In genomic region chr19:18751571-18751970, GRCh38 we compare ENCODE assay signal across 36 cellular contexts. TPM values are rescaled to one million over a fixed set of nuclear protein-coding genes. Genes with fewer than 3 reads are reported as not detected.
"Had no signal": no experiment of that assay in that cellular context is flagged by ENCODE, and none has a peak within 500 bp of the region (broad histone marks: within the 10 kb centered on the region; RNA-seq: fewer than 3 reads in every experiment).

No MANE protein-coding gene starts in this region.

- H3K27me3 Mint-ChIP-seq: activated CD4-positive, alpha-beta memory T cell treated with anti-CD3 and anti-CD28 coated beads for 36 hours; activated CD4-positive, alpha-beta T cell treated with anti-CD3 and anti-CD28 coated beads for 36 hours; activated CD4-positive, alpha-beta T cell treated with anti-CD3 and anti-CD28 coated beads, Interleukin-2, amount 10 ng/mL, durations not matched to agents 24 days and 14 days; activated CD8-positive, alpha-beta memory T cell treated with anti-CD3 and anti-CD28 coated beads, Interleukin-2, amount 10 ng/mL, durations not matched to agents 7 days and 5 days; activated naive CD4-positive, alpha-beta T cell treated with anti-CD3 and anti-CD28 coated beads, Interleukin-2, amount 10 ng/mL, durations not matched to agents 7 days and 5 days; activated naive CD8-positive, alpha-beta T cell treated with anti-CD3 and anti-CD28 coated beads, Interleukin-2, amount 10 ng/mL, durations not matched to agents 7 days and 5 days; brain; effector memory CD8-positive, alpha-beta T cell; T-helper 17 cell had no signal

- ATAC-seq: activated CD4-positive, alpha-beta T cell treated with anti-CD3 and anti-CD28 coated beads for 36 hours; activated CD8-positive, alpha-beta memory T cell treated with anti-CD3 and anti-CD28 coated beads, Interleukin-2, amount 10 ng/mL, durations not matched to agents 7 days and 5 days; activated CD8-positive, alpha-beta T cell treated with anti-CD3 and anti-CD28 coated beads, Interleukin-2, amount 10 ng/mL, durations not matched to agents 7 days and 5 days; activated naive CD4-positive, alpha-beta T cell treated with anti-CD3 and anti-CD28 coated beads, Interleukin-2, amount 50 U/mL, for 72 hours; effector memory CD8-positive, alpha-beta T cell; esophagus mucosa; T-helper 17 cell had no signal

- H3K4me1 ChIP-seq: ascending aorta, breast epithelium had no signal

- H3K9me3 Mint-ChIP-seq: activated CD4-positive, alpha-beta memory T cell treated with anti-CD3 and anti-CD28 coated beads for 36 hours; activated CD4-positive, alpha-beta T cell treated with anti-CD3 and anti-CD28 coated beads, Interleukin-2, amount 10 ng/mL, durations not matched to agents 24 days and 14 days; activated naive CD4-positive, alpha-beta T cell treated with anti-CD3 and anti-CD28 coated beads, Interleukin-2, amount 10 ng/mL, durations not matched to agents 7 days and 5 days; activated naive CD4-positive, alpha-beta T cell treated with anti-CD3 and anti-CD28 coated beads, Interleukin-2, amount 50 U/mL, for 72 hours; activated naive CD8-positive, alpha-beta T cell treated with anti-CD3 and anti-CD28 coated beads, Interleukin-2, amount 10 ng/mL, durations not matched to agents 7 days and 5 days; brain; effector memory CD8-positive, alpha-beta T cell; T-helper 2 cell treated with Interferon-gamma antibody and Interleukin-4, amounts not matched to agents 5 μg/mL and 100 μg/mL, for 36 hours had no signal

- H3K27ac Mint-ChIP-seq: activated CD4-positive, alpha-beta memory T cell treated with anti-CD3 and anti-CD28 coated beads for 36 hours; activated CD4-positive, alpha-beta T cell treated with anti-CD3 and anti-CD28 coated beads for 36 hours; activated CD4-positive, alpha-beta T cell treated with anti-CD3 and anti-CD28 coated beads, Interleukin-2, amount 10 ng/mL, durations not matched to agents 24 days and 14 days; activated CD8-positive, alpha-beta memory T cell treated with anti-CD3 and anti-CD28 coated beads, Interleukin-2, amount 10 ng/mL, durations not matched to agents 7 days and 5 days; activated CD8-positive, alpha-beta T cell treated with anti-CD3 and anti-CD28 coated beads, Interleukin-2, amount 10 ng/mL, durations not matched to agents 7 days and 5 days; activated naive CD4-positive, alpha-beta T cell treated with anti-CD3 and anti-CD28 coated beads, Interleukin-2, amount 10 ng/mL, durations not matched to agents 7 days and 5 days; activated naive CD4-positive, alpha-beta T cell treated with anti-CD3 and anti-CD28 coated beads, Interleukin-2, amount 50 U/mL, for 72 hours; activated naive CD8-positive, alpha-beta T cell treated with anti-CD3 and anti-CD28 coated beads, Interleukin-2, amount 10 ng/mL, durations not matched to agents 7 days and 5 days; effector memory CD8-positive, alpha-beta T cell; T-helper 17 cell; T-helper 2 cell treated with Interferon-gamma antibody and Interleukin-4, amounts not matched to agents 5 μg/mL and 100 μg/mL, for 36 hours had no signal

- H3K36me3 Mint-ChIP-seq: activated naive CD4-positive, alpha-beta T cell treated with anti-CD3 and anti-CD28 coated beads, Interleukin-2, amount 10 ng/mL, durations not matched to agents 7 days and 5 days; activated naive CD4-positive, alpha-beta T cell treated with anti-CD3 and anti-CD28 coated beads, Interleukin-2, amount 50 U/mL, for 72 hours; activated naive CD8-positive, alpha-beta T cell treated with anti-CD3 and anti-CD28 coated beads, Interleukin-2, amount 10 ng/mL, durations not matched to agents 7 days and 5 days had no signal

- H3K27me3 ChIP-seq: ascending aorta, breast epithelium, cardiac muscle cell had no signal

- H3K4me3 Mint-ChIP-seq: activated CD4-positive, alpha-beta memory T cell treated with anti-CD3 and anti-CD28 coated beads for 36 hours; activated CD4-positive, alpha-beta T cell treated with anti-CD3 and anti-CD28 coated beads for 36 hours; activated CD4-positive, alpha-beta T cell treated with anti-CD3 and anti-CD28 coated beads, Interleukin-2, amount 10 ng/mL, durations not matched to agents 24 days and 14 days; activated CD8-positive, alpha-beta memory T cell treated with anti-CD3 and anti-CD28 coated beads, Interleukin-2, amount 10 ng/mL, durations not matched to agents 7 days and 5 days; activated CD8-positive, alpha-beta T cell treated with anti-CD3 and anti-CD28 coated beads, Interleukin-2, amount 10 ng/mL, durations not matched to agents 7 days and 5 days; activated naive CD4-positive, alpha-beta T cell treated with anti-CD3 and anti-CD28 coated beads, Interleukin-2, amount 10 ng/mL, durations not matched to agents 7 days and 5 days; activated naive CD8-positive, alpha-beta T cell treated with anti-CD3 and anti-CD28 coated beads, Interleukin-2, amount 10 ng/mL, durations not matched to agents 7 days and 5 days; brain; effector memory CD8-positive, alpha-beta T cell; T-helper 17 cell; T-helper 2 cell treated with Interferon-gamma antibody and Interleukin-4, amounts not matched to agents 5 μg/mL and 100 μg/mL, for 36 hours had no signal

- H3K27ac ChIP-seq: ascending aorta, breast epithelium, cardiac muscle cell, coronary artery, WERI-Rb-1 had no signal

- H3K4me1 Mint-ChIP-seq: activated CD4-positive, alpha-beta T cell treated with anti-CD3 and anti-CD28 coated beads for 36 hours; activated CD4-positive, alpha-beta T cell treated with anti-CD3 and anti-CD28 coated beads, Interleukin-2, amount 10 ng/mL, durations not matched to agents 24 days and 14 days; activated CD8-positive, alpha-beta memory T cell treated with anti-CD3 and anti-CD28 coated beads, Interleukin-2, amount 10 ng/mL, durations not matched to agents 7 days and 5 days; activated naive CD4-positive, alpha-beta T cell treated with anti-CD3 and anti-CD28 coated beads, Interleukin-2, amount 10 ng/mL, durations not matched to agents 7 days and 5 days; activated naive CD8-positive, alpha-beta T cell treated with anti-CD3 and anti-CD28 coated beads, Interleukin-2, amount 10 ng/mL, durations not matched to agents 7 days and 5 days had no signal

- H3K36me3 ChIP-seq: breast epithelium had no signal

- H3K4me3 ChIP-seq: ascending aorta, breast epithelium, cardiac muscle cell, coronary artery had no signal

- H3K9me3 ChIP-seq: ascending aorta, breast epithelium had no signal

- DNase-seq: activated CD4-positive, alpha-beta memory T cell treated with anti-CD3 and anti-CD28 coated beads for 36 hours; activated CD4-positive, alpha-beta T cell treated with anti-CD3 and anti-CD28 coated beads for 36 hours; activated CD4-positive, alpha-beta T cell treated with anti-CD3 and anti-CD28 coated beads, Interleukin-2, amount 10 ng/mL, durations not matched to agents 24 days and 14 days; activated CD4-positive, CD25-positive, alpha-beta regulatory T cell; activated CD4-positive, CD25-positive, alpha-beta regulatory T cell treated with anti-CD3 and anti-CD28 coated beads, Interleukin-2, amount 50 U/mL, for 72 hours; activated CD8-positive, alpha-beta memory T cell treated with anti-CD3 and anti-CD28 coated beads, Interleukin-2, amount 10 ng/mL, durations not matched to agents 7 days and 5 days; activated CD8-positive, alpha-beta memory T cell treated with anti-CD3 and anti-CD28 coated beads, Interleukin-2, amount 50 U/mL, for 4 hours; activated CD8-positive, alpha-beta T cell treated with anti-CD3 and anti-CD28 coated beads, Interleukin-2, amount 10 ng/mL, durations not matched to agents 7 days and 5 days; activated gamma-delta T cell; activated naive CD4-positive, alpha-beta T cell; activated naive CD4-positive, alpha-beta T cell treated with anti-CD3 and anti-CD28 coated beads, Interleukin-2, amount 10 ng/mL, durations not matched to agents 7 days and 5 days; activated naive CD8-positive, alpha-beta T cell treated with anti-CD3 and anti-CD28 coated beads, Interleukin-2, amount 10 ng/mL, durations not matched to agents 7 days and 5 days; activated T-cell treated with anti-CD3 and anti-CD28 coated beads, Interleukin-2, amount 50 U/mL, for 1 hour; activated T-cell treated with anti-CD3 and anti-CD28 coated beads, Interleukin-2, amount 50 U/mL, for 48 hours; central memory CD4-positive, alpha-beta T cell; cerebellar nuclear complex; dermis blood vessel endothelial cell; effector CD4-positive, alpha-beta T cell; effector memory CD8-positive, alpha-beta T cell; foreskin fibroblast; head of caudate nucleus; T-helper 1 cell; T-helper 17 cell; T1000; WERI-Rb-1 had no signal

RNA-seq across cellular contexts. Expression of gene COMP, which starts 39.5 kb away (rescaled TPM):
- total RNA-seq: activated CD4-positive, alpha-beta memory T cell treated with anti-CD3 and anti-CD28 coated beads for 36 hours; activated CD4-positive, alpha-beta T cell treated with anti-CD3 and anti-CD28 coated beads for 36 hours; activated CD4-positive, alpha-beta T cell treated with anti-CD3 and anti-CD28 coated beads, Interleukin-2, amount 10 ng/mL, durations not matched to agents 24 days and 14 days; activated CD8-positive, alpha-beta memory T cell treated with anti-CD3 and anti-CD28 coated beads for 36 hours; activated CD8-positive, alpha-beta memory T cell treated with anti-CD3 and anti-CD28 coated beads, Interleukin-2, amount 10 ng/mL, durations not matched to agents 7 days and 5 days; activated CD8-positive, alpha-beta T cell treated with anti-CD3 and anti-CD28 coated beads, Interleukin-2, amount 10 ng/mL, durations not matched to agents 7 days and 5 days; activated naive CD4-positive, alpha-beta T cell treated with anti-CD3 and anti-CD28 coated beads, Interleukin-2, amount 50 U/mL, for 72 hours; activated naive CD8-positive, alpha-beta T cell treated with anti-CD3 and anti-CD28 coated beads, Interleukin-2, amount 10 ng/mL, durations not matched to agents 7 days and 5 days; dermis blood vessel endothelial cell; epithelial cell of proximal tubule; frontal cortex; T-helper 17 cell had no signal
